7 cellular contexts compared by ENCODE assay signal in genomic region chr3:197459569-197459968, GRCh38.
A peak's percentile ranks its signal among the peaks of the same experiment; 100 is the strongest.
DNase-seq lines count a peak whose midpoint lies in the region; ATAC-seq, FAIRE-seq and TF ChIP-seq lines count a peak whose summit lies in the region.
"Not testable (repeated sequence)": the region's sequence is repeated elsewhere in the genome, so short reads cannot be mapped to it uniquely, and the experiment has no call there.

No MANE protein-coding gene starts in this region.

- intact Hi-C loops in HepG2 (cut with micrococcal nuclease; ENCODE audit: unreplicated experiment): loop anchor here (2.0 kb wide), 2 partner anchors 43 to 203 kb away; no protein-coding TSS in a partner anchor

- not testable (repeated sequence) for H3K36me3 Mint-ChIP-seq in activated naive CD8-positive, alpha-beta T cell treated with anti-CD3 and anti-CD28 coated beads, Interleukin-2, amount 10 ng/mL, durations not matched to agents 7 days and 5 days

- H3K4me2 ChIP-seq in HepG2 (ENCODE audit: low read depth, low read length): not testable (repeated sequence)

- not testable (repeated sequence) for H3K9ac ChIP-seq in HepG2 (ENCODE audit: insufficient read depth, low read depth, low read length)

- H3K4me1 Mint-ChIP-seq in activated naive CD8-positive, alpha-beta T cell treated with anti-CD3 and anti-CD28 coated beads, Interleukin-2, amount 10 ng/mL, durations not matched to agents 7 days and 5 days: peaks cover 12% of the 10 kb centered on the region

- ATAC-seq in activated naive CD8-positive, alpha-beta T cell treated with anti-CD3 and anti-CD28 coated beads, Interleukin-2, amount 10 ng/mL, durations not matched to agents 7 days and 5 days (ENCODE audit: low read depth); HepG2: not testable (repeated sequence)

- H2AFZ ChIP-seq in HepG2 (ENCODE audit: low read length): not testable (repeated sequence)

- not testable (repeated sequence) for H3K4me3 Mint-ChIP-seq in activated naive CD8-positive, alpha-beta T cell treated with anti-CD3 and anti-CD28 coated beads, Interleukin-2, amount 10 ng/mL, durations not matched to agents 7 days and 5 days

- BruUV-seq in HepG2 (replicated peaks; lab: Mats Ljungman, UMichigan): not testable (repeated sequence)

- not testable (repeated sequence) for TF ChIP-seq CTCF in HepG2 (CRISPR knock-in tag; IDR thresholded peaks at IDR 0.05)

- not testable (repeated sequence) for H3K36me3 ChIP-seq in effector memory CD4-positive, alpha-beta T cell (ENCODE audit: control insufficient read depth, insufficient read depth, low read length); HepG2 (replicated peaks in 1 of 2; ENCODE audit: control insufficient read depth in 1 of 2, insufficient read depth in 2 of 2, low read length in 2 of 2)

- not testable (repeated sequence) for H3K27ac ChIP-seq in effector memory CD4-positive, alpha-beta T cell (ENCODE audit: insufficient read depth, low read length, poor library complexity, severe bottlenecking); HepG2 (ENCODE audit: extremely low read length, insufficient read depth, low read length)

- not testable (repeated sequence) for H3K79me2 ChIP-seq in HepG2 (ENCODE audit: insufficient read depth, low read length)

- DNase-seq in GM12891 (ENCODE audit: insufficient read length, low spot score); HepG2 (ENCODE audit: low spot score): not testable (repeated sequence)
- peak; percentile 11 for DNase-seq in T-helper 9 cell
- peak; percentile 83 for DNase-seq in activated CD8-positive, alpha-beta memory T cell treated with anti-CD3 and anti-CD28 coated beads, Interleukin-2, amount 50 U/mL, for 48 hours
- peak; percentile 41 for DNase-seq in activated naive CD8-positive, alpha-beta T cell treated with anti-CD3 and anti-CD28 coated beads, Interleukin-2, amount 10 ng/mL, durations not matched to agents 7 days and 5 days
- DNase-seq in effector memory CD4-positive, alpha-beta T cell: peak in 2 of 3 donors; percentile 18 to 25
- peak; percentile 21 for DNase-seq in stimulated activated CD4-positive, alpha-beta T cell treated with anti-CD3 and anti-CD28 coated beads, Interleukin-1b, Interleukin-23, amount 100 ng/mL, for 48 hours

- 67% methylated on average over 19 of the region's 19 CpGs for WGBS in HepG2 (ENCODE audit: low lambda C conversion rate)

- peak; percentile 100 for FAIRE-seq in GM12891 (lab: Jason Lieb, UNC)
- peak; percentile 92 for FAIRE-seq in HepG2 (lab: Jason Lieb, UNC)

- in situ Hi-C loops in HepG2 (cut with HindIII; ENCODE audit: extremely low pct_ligation_motif_present, low pct_unique_long_range_greater_than_20kb): loop anchor here (10.0 kb wide), 1 partner anchor 195 kb away; no protein-coding TSS in a partner anchor

- not testable (repeated sequence) for H4K20me1 ChIP-seq in HepG2 (ENCODE audit: insufficient read depth, low read length)

- not testable (repeated sequence) for H3K27me3 ChIP-seq in effector memory CD4-positive, alpha-beta T cell (replicated peaks; ENCODE audit: control insufficient read depth, insufficient read depth, low read length, poor library complexity, severe bottlenecking); HepG2 (ENCODE audit: control insufficient read depth in 1 of 2, insufficient read depth in 2 of 2, low read length in 2 of 2)

- not testable (repeated sequence) for TF ChIP-seq RAD21 in HepG2 (CRISPR knock-in tag; IDR thresholded peaks at IDR 0.05)

- H3K27me3 Mint-ChIP-seq in activated naive CD8-positive, alpha-beta T cell treated with anti-CD3 and anti-CD28 coated beads, Interleukin-2, amount 10 ng/mL, durations not matched to agents 7 days and 5 days: peaks cover 36% of the 10 kb centered on the region

- POLR2A ChIA-PET in activated naive CD8-positive, alpha-beta T cell treated with anti-CD3 and anti-CD28 coated beads, Interleukin-2, amount 10 ng/mL, durations not matched to agents 7 days and 5 days (lab: Charles Lee); HepG2 (lab: Yijun Ruan, JAX): not testable (repeated sequence)

- not testable (repeated sequence) for H3K9me3 ChIP-seq in effector memory CD4-positive, alpha-beta T cell (ENCODE audit: control insufficient read depth, low read length); HepG2 (ENCODE audit: low read length)

- H3K4me3 ChIP-seq in effector memory CD4-positive, alpha-beta T cell (ENCODE audit: insufficient read depth, low read depth, low read length, poor library complexity, severe bottlenecking); HepG2 (replicated peaks in 1 of 3; ENCODE audit: insufficient read depth in 1 of 3, low read depth in 2 of 3, low read length in 3 of 3): not testable (repeated sequence)

- H3K9me3 Mint-ChIP-seq in activated naive CD8-positive, alpha-beta T cell treated with anti-CD3 and anti-CD28 coated beads, Interleukin-2, amount 10 ng/mL, durations not matched to agents 7 days and 5 days: not testable (repeated sequence)

- not testable (repeated sequence) for TF ChIP-seq POLR2A in GM12891 (IDR thresholded peaks at IDR 0.05; ENCODE audit: low read depth, low read length); HepG2 (IDR thresholded peaks at IDR 0.05; ENCODE audit: insufficient read depth in 1 of 2, low read depth in 2 of 2, low read length in 2 of 2)

- not testable (repeated sequence) for TF ChIP-seq EP300 in HepG2 (IDR thresholded peaks at IDR 0.05; ENCODE audit: low read depth in 2 of 2, low read length in 2 of 2); HepG2 (CRISPR knock-in tag; IDR thresholded peaks at IDR 0.05; ENCODE audit: borderline replicate concordance)

- H3K27ac Mint-ChIP-seq in activated naive CD8-positive, alpha-beta T cell treated with anti-CD3 and anti-CD28 coated beads, Interleukin-2, amount 10 ng/mL, durations not matched to agents 7 days and 5 days: peak overlapping the region; percentile 54

- CTCF ChIA-PET in HepG2 (lab: Yijun Ruan, JAX; ENCODE audit: low intra/inter-chr PET ratio, low total read pairs): not testable (repeated sequence)

- H3K4me1 ChIP-seq in effector memory CD4-positive, alpha-beta T cell (ENCODE audit: control insufficient read depth, insufficient read depth, low read length, poor library complexity, severe bottlenecking): not testable (repeated sequence)
- H3K4me1 ChIP-seq in HepG2 (ENCODE audit: insufficient read depth, low read length): peaks cover 62% of the 10 kb centered on the region
